8 cellular contexts compared by ENCODE assay signal in genomic region chr14:61456720-61457119, GRCh38.
DNase-seq lines count a peak whose midpoint lies in the region; ATAC-seq, FAIRE-seq and TF ChIP-seq lines count a peak whose summit lies in the region.

No MANE protein-coding gene starts in this region.

- peak overlapping the region; percentile 77 for H3K27ac Mint-ChIP-seq in central memory CD8-positive, alpha-beta T cell (ENCODE audit: low read depth)

- POLR2A ChIA-PET in A549 (lab: Yijun Ruan, JAX) = no interaction called here

- no peaks in the 10 kb centered on the region for H3K27me3 Mint-ChIP-seq in central memory CD8-positive, alpha-beta T cell

- H3K4me3 ChIP-seq in A549 = no peak overlapping the region
- no peak overlapping the region for H3K4me3 ChIP-seq in left lung

- peak; percentile 90 to 93 for TF ChIP-seq RAD21 in A549 (conservative IDR thresholded peaks at IDR 0.05 in 1 of 2, IDR thresholded peaks at IDR 0.05 in 1 of 2)

- peaks cover 5% of the 10 kb centered on the region for H3K9me3 Mint-ChIP-seq in central memory CD8-positive, alpha-beta T cell

- H3K27ac ChIP-seq in A549 = no peak overlapping the region
- H3K27ac ChIP-seq in left lung = no peak overlapping the region

- WGBS in A549 (ENCODE audit: missing lambda C conversion rate) = 32% methylated on average over 12 of the region's 12 CpGs

- peaks cover 84% of the 10 kb centered on the region for H3K4me1 Mint-ChIP-seq in central memory CD8-positive, alpha-beta T cell

- peaks cover 87% of the 10 kb centered on the region for H3K36me3 Mint-ChIP-seq in central memory CD8-positive, alpha-beta T cell (ENCODE audit: insufficient read depth)

- no peaks in the 10 kb centered on the region for H3K9me3 ChIP-seq in A549
- no peaks in the 10 kb centered on the region for H3K9me3 ChIP-seq in left lung

- intact Hi-C loops in left lung (cut with DNase I) = loop anchor here in 1 of 2 donors (5.0 to 10.0 kb wide), 3 partner anchors 162 to 668 kb away; no protein-coding TSS in a partner anchor

- CTCF ChIA-PET in A549 (lab: Yijun Ruan, JAX) = interaction anchor here (0.6 to 13.6 kb wide), 18 partner anchors 9 to 670 kb away, joined by 3 to 196 read pairs (median 4); no protein-coding TSS in a partner anchor

- TF ChIP-seq EP300 in A549 (IDR thresholded peaks at IDR 0.05) = no peak

- H3K27me3 ChIP-seq in left lung = no peaks in the 10 kb centered on the region

- no peak overlapping the region for H3K4me2 ChIP-seq in A549

- FAIRE-seq in A549 (lab: Jason Lieb, UNC) (peak; percentile 36), GM18507 (lab: Jason Lieb, UNC) (peak; percentile 85)

- DNase-seq in A549 (ENCODE audit: low read depth in 1 of 2, low spot score in 1 of 2) (peak; percentile 76 to 86), GM18507 (ENCODE audit: extremely low spot score, insufficient read length, low read depth) (peak; percentile 39), NCI-H345 treated with DMSO at 0.1 percent for 48 hours (lab: John Stamatoyannopoulos, UW; ENCODE audit: unreplicated experiment) (peak; percentile 75), left lung (peak; percentile 77 to 79)
- peak; percentile 79 for DNase-seq in activated CD4-positive, CD25-positive, alpha-beta regulatory T cell treated with anti-CD3 and anti-CD28 coated beads, Interleukin-2, amount 50 U/mL, for 72 hours
- DNase-seq in central memory CD8-positive, alpha-beta T cell (ENCODE audit: low spot score in 2 of 2) = peak; percentile 69 to 73
- DNase-seq in stimulated activated CD8-positive, alpha-beta memory T cell treated with anti-CD3 and anti-CD28 coated beads, Interleukin-12 subunit alpha, Interleukin-12 subunit beta, amount 100 ng/mL, for 1 hour (ENCODE audit: low read depth) = peak; percentile 80

- H3K4me1 ChIP-seq in A549 (peaks cover 9% of the 10 kb centered on the region), left lung (peaks cover 0 to 19% of the 10 kb centered on the region in 2 donors)

- TF ChIP-seq POLR2A in A549 (IDR thresholded peaks at IDR 0.05; ENCODE audit: low read length) = no peak

- ATAC-seq in A549 (peak; percentile 87 to 93), HG03108 (IDR thresholded peaks at IDR 0.05; ENCODE audit: unreplicated experiment) (peak; percentile 72), left lung (peak; percentile 90)
- no peak for ATAC-seq in central memory CD8-positive, alpha-beta T cell (replicated peaks; ENCODE audit: extremely low read depth, poor library complexity, severe bottlenecking)

- peaks cover 0 to 21% of the 10 kb centered on the region in 2 donors for H3K36me3 ChIP-seq in left lung

- peak; percentile 94 for TF ChIP-seq CTCF in A549 (IDR thresholded peaks at IDR 0.05)
- peak; percentile 80 to 82 for TF ChIP-seq CTCF in left lung (IDR thresholded peaks at IDR 0.05)

- H3K4me3 Mint-ChIP-seq in central memory CD8-positive, alpha-beta T cell = peak overlapping the region; percentile 39

TF ChIP-seq in A549, 52 proteins besides CTCF, POLR2A, EP300 and RAD21:
- TF ChIP-seq FOSB (CRISPR knock-in tag; IDR thresholded peaks at IDR 0.05) (no peak), KDM1A (IDR thresholded peaks at IDR 0.05; ENCODE audit: low read depth) (no peak), SMC3 (IDR thresholded peaks at IDR 0.05) (peak; percentile 93), KDM5A (IDR thresholded peaks at IDR 0.05) (no peak), CHD4 (IDR thresholded peaks at IDR 0.05; ENCODE audit: borderline replicate concordance) (no peak)
TF ChIP-seq in A549: peak in this region for 1.
